8 cellular contexts compared by ENCODE assay signal in genomic region chr19:47699360-47699917, GRCh38. TPM values are rescaled to one million over a fixed set of nuclear protein-coding genes. Genes with fewer than 3 reads are reported as not detected.
A peak's percentile ranks its signal among the peaks of the same experiment; 100 is the strongest.
DNase-seq lines count a peak whose midpoint lies in the region; ATAC-seq, FAIRE-seq and TF ChIP-seq lines count a peak whose summit lies in the region.

No MANE protein-coding gene starts in this region.

- no peak overlapping the region for H3K4me3 Mint-ChIP-seq in CD4-positive, alpha-beta memory T cell
- H3K4me3 Mint-ChIP-seq in astrocyte (ENCODE audit: unreplicated experiment): no peak overlapping the region

- POLR2A ChIA-PET in CD4-positive, alpha-beta memory T cell (lab: Charles Lee; ENCODE audit: partially characterized antibody): interaction anchor here (1.6 to 1.9 kb wide), 2 partner anchors 184 to 263 kb away, joined by 5 read pairs; partner anchors contain the start of gene NAPA

- H3K79me2 ChIP-seq in SU-DHL-6 (ENCODE audit: insufficient read depth, low read length) (no peaks in the 10 kb centered on the region), astrocyte (ENCODE audit: insufficient read depth, low read length) (no peaks in the 10 kb centered on the region)

- H3K4me1 Mint-ChIP-seq in CD4-positive, alpha-beta memory T cell: peaks cover 0 to 4% (median 2%) of the 10 kb centered on the region in 4 donors
- H3K4me1 Mint-ChIP-seq in astrocyte (ENCODE audit: low read depth, unreplicated experiment): no peaks in the 10 kb centered on the region

- H3K4me3 ChIP-seq in CD4-positive, alpha-beta memory T cell (ENCODE audit: low read length in 2 of 2): no peak overlapping the region
- H3K4me3 ChIP-seq in HFF-Myc (replicated peaks; ENCODE audit: low read depth, low read length): no peak overlapping the region
- no peak overlapping the region for H3K4me3 ChIP-seq in SU-DHL-6 (ENCODE audit: insufficient read depth, low read length, poor library complexity, severe bottlenecking)
- H3K4me3 ChIP-seq in astrocyte (ENCODE audit: insufficient read depth, low read depth, low read length): no peak overlapping the region

- no peaks in the 10 kb centered on the region for H3K27me3 Mint-ChIP-seq in CD4-positive, alpha-beta memory T cell
- no peaks in the 10 kb centered on the region for H3K27me3 Mint-ChIP-seq in astrocyte (ENCODE audit: low read depth, unreplicated experiment)

- no peak for FAIRE-seq in astrocyte (lab: Jason Lieb, UNC)

- H2AFZ ChIP-seq in SU-DHL-6 (ENCODE audit: low read depth, low read length, severe bottlenecking) (no peak overlapping the region), astrocyte (ENCODE audit: low read depth, low read length) (no peak overlapping the region)

- H3K36me3 ChIP-seq in CD4-positive, alpha-beta memory T cell (ENCODE audit: insufficient read depth, low read length): peaks cover 17% of the 10 kb centered on the region
- H3K36me3 ChIP-seq in SU-DHL-6 (ENCODE audit: low read length) (no peaks in the 10 kb centered on the region), astrocyte (ENCODE audit: insufficient read depth, low read length) (peaks cover 9% of the 10 kb centered on the region)

- ATAC-seq in GM18498 (IDR thresholded peaks at IDR 0.05; ENCODE audit: unreplicated experiment) (no peak), GM21390 (IDR thresholded peaks at IDR 0.05; ENCODE audit: unreplicated experiment) (no peak)

- CTCF ChIA-PET in CD4-positive, alpha-beta memory T cell (lab: Charles Lee; ENCODE audit: partially characterized antibody): interaction anchor here (0.5 to 5.8 kb wide), 14 partner anchors 8 to 308 kb away, joined by 3 to 84 read pairs (median 6); partner anchors contain the start of genes KPTN and NAPA

- H3K4me2 ChIP-seq in SU-DHL-6 (ENCODE audit: low read depth, low read length, poor library complexity, severe bottlenecking) (no peak overlapping the region), astrocyte (ENCODE audit: low read length) (no peak overlapping the region)

- peaks cover 27 to 29% of the 10 kb centered on the region in 2 donors for H3K36me3 Mint-ChIP-seq in CD4-positive, alpha-beta memory T cell
- peaks cover 7% of the 10 kb centered on the region for H3K36me3 Mint-ChIP-seq in astrocyte (ENCODE audit: low read depth, unreplicated experiment)

- H3K9me3 Mint-ChIP-seq in CD4-positive, alpha-beta memory T cell: peaks cover 0 to 2% (median 0%) of the 10 kb centered on the region in 8 donors
- no peaks in the 10 kb centered on the region for H3K9me3 Mint-ChIP-seq in astrocyte (ENCODE audit: unreplicated experiment)

- peak overlapping the region in 1 of 7 donors; percentile 48 for H3K27ac Mint-ChIP-seq in CD4-positive, alpha-beta memory T cell
- no peak overlapping the region for H3K27ac Mint-ChIP-seq in astrocyte (ENCODE audit: unreplicated experiment)

- DNase-seq in CD4-positive, alpha-beta memory T cell: peak; percentile 26 to 54 (median 38)
- no peak for DNase-seq in HFF-Myc (ENCODE audit: extremely low read depth, low read depth)
- no peak for DNase-seq in astrocyte (ENCODE audit: low read depth)
- peak; percentile 93 for DNase-seq in iPS-NIHi7 (ENCODE audit: extremely low spot score)
- DNase-seq in stimulated activated CD4-positive, alpha-beta T cell treated with anti-CD3 and anti-CD28 coated beads, TNF-alpha, amount 100 ng/mL, for 4 hours (ENCODE audit: low read depth in 3 of 3): peak; percentile 15 to 32 (median 24)

- TF ChIP-seq CTCF in HFF-Myc (IDR thresholded peaks at IDR 0.05; ENCODE audit: low read depth, low read length, missing control alignments): peak; percentile 83
- TF ChIP-seq CTCF in SU-DHL-6 (IDR thresholded peaks at IDR 0.05; ENCODE audit: insufficient read depth, low read length, poor library complexity, severe bottlenecking): peak; percentile 75
- peak; percentile 57 for TF ChIP-seq CTCF in astrocyte (IDR thresholded peaks at IDR 0.05; ENCODE audit: insufficient read depth, low read depth, low read length)

- intact Hi-C loops in CD4-positive, alpha-beta memory T cell (cut with micrococcal nuclease): loop anchor here (5.0 kb wide), 1 partner anchor 87 kb away; no protein-coding TSS in a partner anchor

- H3F3A ChIP-seq in SU-DHL-6 (ENCODE audit: insufficient read depth): no peaks in the 10 kb centered on the region

- no peaks in the 10 kb centered on the region for H3K9me3 ChIP-seq in CD4-positive, alpha-beta memory T cell (ENCODE audit: control insufficient read depth in 1 of 2, low read length in 2 of 2)
- H3K9me3 ChIP-seq in SU-DHL-6 (ENCODE audit: insufficient read depth, low read length) (no peaks in the 10 kb centered on the region), astrocyte (ENCODE audit: insufficient read depth, low read depth, low read length) (no peaks in the 10 kb centered on the region)

- no peak overlapping the region for H3K9ac ChIP-seq in SU-DHL-6 (ENCODE audit: low read length)
- H3K9ac ChIP-seq in astrocyte (ENCODE audit: low read length): no peak overlapping the region

- H3K9me2 ChIP-seq in SU-DHL-6 (replicated peaks; ENCODE audit: insufficient read depth, low read length): no peaks in the 10 kb centered on the region

- no peak overlapping the region for H3K27ac ChIP-seq in CD4-positive, alpha-beta memory T cell (ENCODE audit: low read depth, low read length)
- H3K27ac ChIP-seq in SU-DHL-6 (ENCODE audit: low read depth, low read length): no peak overlapping the region
- H3K27ac ChIP-seq in astrocyte (ENCODE audit: low read depth, low read length): no peak overlapping the region

- H3K4me1 ChIP-seq in CD4-positive, alpha-beta memory T cell (ENCODE audit: insufficient read depth, low read length): no peaks in the 10 kb centered on the region
- H3K4me1 ChIP-seq in astrocyte (ENCODE audit: insufficient read depth, low read length): peaks cover 11% of the 10 kb centered on the region

- no peaks in the 10 kb centered on the region for H3K27me3 ChIP-seq in CD4-positive, alpha-beta memory T cell (ENCODE audit: insufficient read depth, low read length)
- no peaks in the 10 kb centered on the region for H3K27me3 ChIP-seq in SU-DHL-6 (ENCODE audit: low read length)
- no peaks in the 10 kb centered on the region for H3K27me3 ChIP-seq in astrocyte (ENCODE audit: insufficient read depth, low read length)

- H4K20me1 ChIP-seq in SU-DHL-6 (ENCODE audit: low read depth, low read length) (no peaks in the 10 kb centered on the region), astrocyte (ENCODE audit: insufficient read depth, low read length) (peaks cover 42% of the 10 kb centered on the region)

RNA-seq across cellular contexts. Expression of gene EHD2, which starts 13.8 kb away (rescaled TPM):
- total RNA-seq in CD4-positive, alpha-beta memory T cell: not detected
- not detected for polyA plus RNA-seq in CD4-positive, alpha-beta memory T cell
- total RNA-seq in astrocyte: 159 and 170 TPM in 2 replicates

RNA-seq across cellular contexts. Expression of gene NOP53, which starts 45.9 kb away (rescaled TPM):
- total RNA-seq in CD4-positive, alpha-beta memory T cell: 100 to 1,000 TPM; 863 to 875 TPM
- polyA plus RNA-seq in CD4-positive, alpha-beta memory T cell: 100 to 1,000 TPM; 156 to 225 TPM
- total RNA-seq in astrocyte: 79.4 and 89.9 TPM in 2 replicates

Comparison
In these comparisons a context has a peak if more than half of its experiments do, and no peak if none do; other contexts are left out.
1. DNase-seq: peak in CD4-positive, alpha-beta memory T cell (5 of 5), iPS-NIHi7 (single experiment) and stimulated activated CD4-positive, alpha-beta T cell treated with anti-CD3 and anti-CD28 coated beads, TNF-alpha, amount 100 ng/mL, for 4 hours (3 of 3); none in HFF-Myc (single experiment) and astrocyte (single experiment).
2. RNA of gene EHD2, which starts 13.8 kb away (total RNA-seq): 159 to 170 TPM in astrocyte; not detected in CD4-positive, alpha-beta memory T cell; every median in the first group is over 100 times any median in the second.
3. Peak in every context shown above with its lines, with median percentiles within 50 percentile points of each other: CTCF ChIP-seq.